ENCODE assay signal across 9 cellular contexts in genomic region chr6:88492824-88493223, GRCh38.
DNase-seq lines count a peak whose midpoint lies in the region; ATAC-seq and TF ChIP-seq lines count a peak whose summit lies in the region.
"Had no signal": no experiment of that assay in that cellular context is flagged by ENCODE, and none has a peak within 500 bp of the region (broad histone marks: within the 10 kb centered on the region; RNA-seq: fewer than 3 reads in every experiment).

No MANE protein-coding gene starts in this region.

- peak; percentile 21 for DNase-seq in A172 (ENCODE audit: low spot score)
- DNase-seq in RWPE2 (ENCODE audit: low spot score): no peak
- DNase-seq in foreskin keratinocyte: no peak
- DNase-seq in naive thymus-derived CD4-positive, alpha-beta T cell: no peak
- no peak for DNase-seq in activated CD8-positive, alpha-beta T cell treated with anti-CD3 and anti-CD28 coated beads for 36 hours

- H3K27ac ChIP-seq in RWPE2 (ENCODE audit: poor library complexity, severe bottlenecking) (no peak overlapping the region), foreskin keratinocyte (no peak overlapping the region)
- H3K27ac ChIP-seq in naive thymus-derived CD4-positive, alpha-beta T cell (ENCODE audit: low read depth, low read length): no peak overlapping the region
- H3K27ac ChIP-seq: epithelial cell of prostate had no signal

- intact Hi-C loops in naive thymus-derived CD4-positive, alpha-beta T cell (cut with micrococcal nuclease): no loop called here
- intact Hi-C loops in activated CD8-positive, alpha-beta T cell treated with anti-CD3 and anti-CD28 coated beads for 36 hours (cut with micrococcal nuclease): no loop called here

- no peaks in the 10 kb centered on the region for H3K36me3 Mint-ChIP-seq in naive thymus-derived CD4-positive, alpha-beta T cell
- no peaks in the 10 kb centered on the region for H3K36me3 Mint-ChIP-seq in activated CD8-positive, alpha-beta T cell treated with anti-CD3 and anti-CD28 coated beads for 36 hours (ENCODE audit: low read depth)

- CTCF ChIA-PET in naive thymus-derived CD4-positive, alpha-beta T cell (lab: Charles Lee): interaction anchor here (0.6 kb wide), 1 partner anchor 17 kb away, joined by 3 read pairs; no protein-coding TSS in a partner anchor
- CTCF ChIA-PET in activated CD8-positive, alpha-beta T cell treated with anti-CD3 and anti-CD28 coated beads for 36 hours (lab: Charles Lee): interaction anchor here (0.6 to 1.0 kb wide), 2 partner anchors 21 to 378 kb away, joined by 3 read pairs; no protein-coding TSS in a partner anchor

- no peak overlapping the region for H3K4me3 ChIP-seq in RWPE2 (ENCODE audit: severe bottlenecking)
- H3K4me3 ChIP-seq in naive thymus-derived CD4-positive, alpha-beta T cell (ENCODE audit: low read length): no peak overlapping the region

- no peaks in the 10 kb centered on the region for H3K36me3 ChIP-seq in RWPE2 (ENCODE audit: low read depth)
- H3K36me3 ChIP-seq in naive thymus-derived CD4-positive, alpha-beta T cell (ENCODE audit: control insufficient read depth in 2 of 3, insufficient read depth in 3 of 3, low read length in 3 of 3): no peaks in the 10 kb centered on the region

- H3K27me3 Mint-ChIP-seq in naive thymus-derived CD4-positive, alpha-beta T cell: peaks cover 3 to 18% (median 9%) of the 10 kb centered on the region in 5 donors
- peaks cover 11% of the 10 kb centered on the region for H3K27me3 Mint-ChIP-seq in activated CD8-positive, alpha-beta T cell treated with anti-CD3 and anti-CD28 coated beads for 36 hours

- peaks cover 0 to 1% (median 0%) of the 10 kb centered on the region in 7 donors for H3K4me1 Mint-ChIP-seq in naive thymus-derived CD4-positive, alpha-beta T cell
- H3K4me1 Mint-ChIP-seq in activated CD8-positive, alpha-beta T cell treated with anti-CD3 and anti-CD28 coated beads for 36 hours (ENCODE audit: low read depth): no peaks in the 10 kb centered on the region

- no peaks in the 10 kb centered on the region for H3K9me3 ChIP-seq in RWPE2 (ENCODE audit: severe bottlenecking)
- no peaks in the 10 kb centered on the region for H3K9me3 ChIP-seq in naive thymus-derived CD4-positive, alpha-beta T cell (ENCODE audit: control insufficient read depth in 2 of 3, low read length in 3 of 3)

- peaks cover 0 to 4% (median 0%) of the 10 kb centered on the region in 11 donors for H3K9me3 Mint-ChIP-seq in naive thymus-derived CD4-positive, alpha-beta T cell
- no peaks in the 10 kb centered on the region for H3K9me3 Mint-ChIP-seq in activated CD8-positive, alpha-beta T cell treated with anti-CD3 and anti-CD28 coated beads for 36 hours

- POLR2A ChIA-PET in naive thymus-derived CD4-positive, alpha-beta T cell (lab: Charles Lee): no interaction called here
- POLR2A ChIA-PET in activated CD8-positive, alpha-beta T cell treated with anti-CD3 and anti-CD28 coated beads for 36 hours (lab: Charles Lee): no interaction called here

- no peak overlapping the region for H3K27ac Mint-ChIP-seq in naive thymus-derived CD4-positive, alpha-beta T cell
- H3K27ac Mint-ChIP-seq in activated CD8-positive, alpha-beta T cell treated with anti-CD3 and anti-CD28 coated beads for 36 hours: no peak overlapping the region

- H3K27me3 ChIP-seq in RWPE2 (ENCODE audit: insufficient read depth, poor library complexity, severe bottlenecking): no peaks in the 10 kb centered on the region
- H3K27me3 ChIP-seq in foreskin keratinocyte: peaks cover 2% of the 10 kb centered on the region
- no peaks in the 10 kb centered on the region for H3K27me3 ChIP-seq in naive thymus-derived CD4-positive, alpha-beta T cell (ENCODE audit: control insufficient read depth in 2 of 2, insufficient read depth in 2 of 2, low read length in 2 of 2)

- TF ChIP-seq CTCF in GM12872 (IDR thresholded peaks at IDR 0.05; ENCODE audit: insufficient read depth, low read depth, low read length): peak; percentile 43
- TF ChIP-seq CTCF in RWPE2 (IDR thresholded peaks at IDR 0.05; ENCODE audit: poor library complexity, severe bottlenecking): peak; percentile 69
- TF ChIP-seq CTCF in foreskin keratinocyte (conservative IDR thresholded peaks at IDR 0.05): peak; percentile 51
- TF ChIP-seq CTCF in activated CD8-positive, alpha-beta T cell treated with anti-CD3 and anti-CD28 coated beads for 36 hours (IDR thresholded peaks at IDR 0.05): no peak

- H3K4me3 Mint-ChIP-seq in naive thymus-derived CD4-positive, alpha-beta T cell: no peak overlapping the region
- H3K4me3 Mint-ChIP-seq in activated CD8-positive, alpha-beta T cell treated with anti-CD3 and anti-CD28 coated beads for 36 hours: no peak overlapping the region

- ATAC-seq in RWPE2 (ENCODE audit: low read depth): no peak
- ATAC-seq in foreskin keratinocyte: no peak
- no peak for ATAC-seq in naive thymus-derived CD4-positive, alpha-beta T cell
- ATAC-seq in activated CD8-positive, alpha-beta T cell treated with anti-CD3 and anti-CD28 coated beads for 36 hours: no peak
- no peak for ATAC-seq in HG02870 (IDR thresholded peaks at IDR 0.05; ENCODE audit: unreplicated experiment)
- no peak for ATAC-seq in GM18519 (IDR thresholded peaks at IDR 0.05; ENCODE audit: low FRiP score, unreplicated experiment)

- H3K4me1 ChIP-seq in RWPE2 (ENCODE audit: insufficient read depth, poor library complexity, severe bottlenecking) (no peaks in the 10 kb centered on the region), foreskin keratinocyte (no peaks in the 10 kb centered on the region)
- no peaks in the 10 kb centered on the region for H3K4me1 ChIP-seq in naive thymus-derived CD4-positive, alpha-beta T cell (ENCODE audit: control insufficient read depth in 2 of 2, insufficient read depth in 2 of 2, low read length in 2 of 2)
